20 cellular contexts compared by ENCODE assay signal in the genomic region with DNA sequence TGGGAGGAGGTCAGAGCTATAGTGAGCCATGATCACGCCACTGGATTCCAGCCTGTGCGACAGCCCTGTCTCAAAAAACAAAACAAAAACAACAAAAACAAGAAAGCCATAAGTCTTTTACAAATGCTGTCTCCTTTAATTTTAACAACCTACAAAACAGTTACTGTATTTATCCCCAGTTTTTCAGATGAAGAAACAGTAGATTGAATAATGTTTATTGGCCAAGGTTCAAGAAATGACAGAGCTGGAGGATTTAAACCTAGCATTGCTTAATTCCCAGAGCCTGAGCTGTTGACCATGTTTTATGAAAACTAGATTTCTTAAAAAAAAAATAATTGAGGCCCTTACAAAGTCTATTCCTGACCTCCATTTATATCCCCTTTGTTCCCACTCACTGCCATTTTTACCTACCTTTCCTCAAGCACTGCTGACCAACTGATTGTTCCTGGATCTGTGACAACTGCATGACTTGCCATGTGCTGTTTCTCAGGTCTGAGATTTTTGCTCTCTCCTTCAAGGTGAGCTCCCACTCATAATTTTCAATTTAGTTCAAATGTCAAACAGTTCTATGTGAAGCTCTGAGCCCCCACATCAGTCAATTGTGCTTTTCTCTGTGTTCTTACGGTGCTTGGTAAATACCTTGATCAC.
"Had no signal": no experiment of that assay in that cellular context is flagged by ENCODE, and none has a peak within 500 bp of the region (broad histone marks: within the 10 kb centered on the region; RNA-seq: fewer than 3 reads in every experiment).

No MANE protein-coding gene starts in this region.

- H3K9me3 Mint-ChIP-seq: dendritic cell treated with granulocyte-macrophage colony-stimulating factor and Interleukin-4, amounts not matched to agents 40 ng/mL and 50 ng/mL, for 4 days; natural killer cell treated with Interleukin-12 subunit alpha and Interleukin-12 subunit beta and Interleukin-15 and Interleukin-18, amount 100 ng/mL, for 72 hours; stimulated activated effector memory CD8-positive, alpha-beta T cell treated with anti-CD3 and anti-CD28 coated beads, Interleukin-12 subunit alpha, Interleukin-12 subunit beta, amount 100 ng/mL, for 72 hours had no signal

- H3K27ac ChIP-seq: epithelial cell of prostate, foreskin keratinocyte, hepatocyte, psoas muscle, right atrium auricular region, suprapubic skin, tibial artery, upper lobe of left lung, uterus had no signal

- H3K36me3 ChIP-seq: esophagus squamous epithelium, right atrium auricular region, suprapubic skin, tibial artery, upper lobe of left lung, uterus had no signal

- H2AFZ ChIP-seq: hepatocyte had no signal

- H3K4me1 ChIP-seq: foreskin keratinocyte, psoas muscle, right atrium auricular region, suprapubic skin, tibial artery, upper lobe of left lung, uterus had no signal

- H3K27me3 ChIP-seq: esophagus squamous epithelium, foreskin keratinocyte, hepatocyte, right atrium auricular region, suprapubic skin, tibial artery, upper lobe of left lung, uterus had no signal

- H3K27ac Mint-ChIP-seq: dendritic cell treated with granulocyte-macrophage colony-stimulating factor and Interleukin-4, amounts not matched to agents 40 ng/mL and 50 ng/mL, for 4 days; effector memory CD8-positive, alpha-beta T cell; natural killer cell treated with Interleukin-12 subunit alpha and Interleukin-12 subunit beta and Interleukin-15 and Interleukin-18, amount 100 ng/mL, for 72 hours; stimulated activated effector memory CD8-positive, alpha-beta T cell treated with anti-CD3 and anti-CD28 coated beads, Interleukin-12 subunit alpha, Interleukin-12 subunit beta, amount 100 ng/mL, for 72 hours had no signal

- H3K4me3 ChIP-seq: esophagus squamous epithelium, hepatocyte, psoas muscle, right atrium auricular region, suprapubic skin, tibial artery, upper lobe of left lung, uterus had no signal

- H3K36me3 Mint-ChIP-seq: natural killer cell treated with Interleukin-12 subunit alpha and Interleukin-12 subunit beta and Interleukin-15 and Interleukin-18, amount 100 ng/mL, for 72 hours; stimulated activated effector memory CD8-positive, alpha-beta T cell treated with anti-CD3 and anti-CD28 coated beads, Interleukin-12 subunit alpha, Interleukin-12 subunit beta, amount 100 ng/mL, for 72 hours had no signal

- DNase-seq: cerebellar nuclear complex; effector memory CD8-positive, alpha-beta T cell; esophagus squamous epithelium; foreskin keratinocyte; left colon; occipital lobe; psoas muscle; small intestine; stimulated activated CD4-positive, alpha-beta T cell treated with anti-CD3 and anti-CD28 coated beads, Interleukin-12 subunit alpha, Interleukin-12 subunit beta, amount 100 ng/mL, for 4 hours; stimulated activated naive CD8-positive, alpha-beta T cell treated with anti-CD3 and anti-CD28 coated beads, Interleukin-15, Interleukin-2, amounts not matched to agents 100 U/mL and 50 U/mL, for 24 hours; tibial artery; upper lobe of left lung; uterus had no signal

- H3K4me1 Mint-ChIP-seq: stimulated activated effector memory CD8-positive, alpha-beta T cell treated with anti-CD3 and anti-CD28 coated beads, Interleukin-12 subunit alpha, Interleukin-12 subunit beta, amount 100 ng/mL, for 72 hours had no signal

- ATAC-seq: effector memory CD8-positive, alpha-beta T cell; foreskin keratinocyte; left colon; psoas muscle; stimulated activated effector memory CD8-positive, alpha-beta T cell treated with anti-CD3 and anti-CD28 coated beads, Interleukin-12 subunit alpha, Interleukin-12 subunit beta, amount 100 ng/mL, for 72 hours; stimulated activated naive CD8-positive, alpha-beta T cell treated with anti-CD3 and anti-CD28 coated beads, Interleukin-15, Interleukin-2, amounts not matched to agents 100 U/mL and 50 U/mL, for 24 hours had no signal

- H3K9me3 ChIP-seq: esophagus squamous epithelium, psoas muscle, right atrium auricular region, suprapubic skin, tibial artery, upper lobe of left lung, uterus had no signal

- H3K79me2 ChIP-seq: hepatocyte had no signal

- H3K4me2 ChIP-seq: hepatocyte had no signal

- H3K27me3 Mint-ChIP-seq: dendritic cell treated with granulocyte-macrophage colony-stimulating factor and Interleukin-4, amounts not matched to agents 40 ng/mL and 50 ng/mL, for 4 days; effector memory CD8-positive, alpha-beta T cell had no signal

- H3K4me3 Mint-ChIP-seq: dendritic cell treated with granulocyte-macrophage colony-stimulating factor and Interleukin-4, amounts not matched to agents 40 ng/mL and 50 ng/mL, for 4 days; effector memory CD8-positive, alpha-beta T cell; natural killer cell treated with Interleukin-12 subunit alpha and Interleukin-12 subunit beta and Interleukin-15 and Interleukin-18, amount 100 ng/mL, for 72 hours; stimulated activated effector memory CD8-positive, alpha-beta T cell treated with anti-CD3 and anti-CD28 coated beads, Interleukin-12 subunit alpha, Interleukin-12 subunit beta, amount 100 ng/mL, for 72 hours had no signal
